1 cellular context compared by ENCODE assay signal in genomic region chr7:155287229-155287935, GRCh38.
TF ChIP-seq lines count a peak whose summit lies in the region.

No MANE protein-coding gene starts in this region.

TF ChIP-seq in endothelial cell of umbilical vein, 7 proteins besides CTCF, POLR2A, EP300 and RAD21:
- no peak for TF ChIP-seq GATA2 (IDR thresholded peaks at IDR 0.05; ENCODE audit: insufficient read depth, insufficient read length, low read depth, low read length)
